In the genomic region with DNA sequence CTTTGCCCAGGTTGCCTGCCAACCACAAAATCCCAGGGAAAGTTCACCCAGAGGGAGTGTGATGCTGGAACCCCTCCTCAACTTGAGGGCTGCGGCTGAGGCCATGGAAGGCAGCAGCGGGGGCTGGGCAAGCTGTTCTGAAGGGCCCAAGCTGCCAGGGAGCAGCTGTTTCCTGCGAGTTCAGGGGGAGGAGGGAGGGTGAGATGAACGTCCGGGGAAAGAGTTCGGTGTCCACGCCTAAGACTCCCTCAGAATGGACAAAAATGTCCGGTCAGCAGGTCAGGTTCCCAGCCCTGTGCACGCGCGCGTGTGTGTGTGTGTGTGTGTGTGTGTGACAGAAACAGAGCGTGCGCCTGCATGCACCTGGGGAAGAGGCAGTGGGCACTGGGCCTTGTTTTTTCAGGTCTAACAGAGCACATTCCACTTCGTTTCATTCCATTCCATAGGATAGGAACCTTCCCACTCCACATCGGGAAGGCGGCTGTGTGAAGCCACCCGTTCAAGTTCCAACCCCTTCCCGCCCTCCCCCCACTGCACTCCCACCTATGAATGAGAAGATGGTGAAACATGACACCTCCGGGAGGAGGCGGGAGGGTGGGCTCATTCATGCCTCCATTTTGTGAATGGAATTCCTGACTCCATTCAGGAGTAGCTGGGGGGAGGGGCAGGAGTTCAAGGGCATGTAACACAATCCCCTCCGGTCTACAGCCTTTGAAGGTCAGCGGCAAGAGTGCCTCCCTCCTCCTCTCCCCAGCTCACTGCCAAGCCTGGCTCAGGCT, we compare ENCODE assay signal across 8 cellular contexts. TPM values are rescaled to one million over a fixed set of nuclear protein-coding genes. Genes with fewer than 3 reads are reported as not detected.
DNase-seq lines count a peak whose midpoint lies in the region; ATAC-seq, FAIRE-seq and TF ChIP-seq lines count a peak whose summit lies in the region.

No MANE protein-coding gene starts in this region.

- H3K9me3 Mint-ChIP-seq in astrocyte (ENCODE audit: unreplicated experiment), result no peaks in the 10 kb centered on the region

- no peak for FAIRE-seq in astrocyte (lab: Jason Lieb, UNC)

- H3K27me3 ChIP-seq in AG04450 (ENCODE audit: control insufficient read depth, insufficient read depth, low read length) (no peaks in the 10 kb centered on the region), astrocyte (ENCODE audit: insufficient read depth, low read length) (no peaks in the 10 kb centered on the region), thoracic aorta (replicated peaks; ENCODE audit: insufficient read depth) (no peaks in the 10 kb centered on the region)

- H3K4me1 ChIP-seq in astrocyte (ENCODE audit: insufficient read depth, low read length), result peaks cover 20% of the 10 kb centered on the region
- H3K4me1 ChIP-seq in thoracic aorta (ENCODE audit: control insufficient read depth in 1 of 2, low read depth in 2 of 2), result peaks cover 4 to 16% of the 10 kb centered on the region in 2 donors

- peak overlapping the region; percentile 83 for H2AFZ ChIP-seq in astrocyte (ENCODE audit: low read depth, low read length)

- H4K20me1 ChIP-seq in astrocyte (ENCODE audit: insufficient read depth, low read length), result peaks cover 1% of the 10 kb centered on the region

- H3K27ac Mint-ChIP-seq in astrocyte (ENCODE audit: unreplicated experiment), result peak overlapping the region; percentile 89

- peaks cover 4% of the 10 kb centered on the region for H3K36me3 ChIP-seq in astrocyte (ENCODE audit: insufficient read depth, low read length)
- H3K36me3 ChIP-seq in thoracic aorta, result peaks cover 2% of the 10 kb centered on the region

- peak overlapping the region; percentile 87 for H3K4me2 ChIP-seq in astrocyte (ENCODE audit: low read length)

- H3K4me1 Mint-ChIP-seq in astrocyte (ENCODE audit: low read depth, unreplicated experiment), result peaks cover 31% of the 10 kb centered on the region

- POLR2A ChIA-PET in AG04450 (lab: Yijun Ruan, JAX), result interaction anchor here (0.6 to 2.1 kb wide), 9 partner anchors 10 to 1756 kb away, joined by 3 to 18 read pairs (median 4); partner anchors contain the start of gene ETV4

- no peaks in the 10 kb centered on the region for H3K27me3 Mint-ChIP-seq in astrocyte (ENCODE audit: low read depth, unreplicated experiment)

- H3K9ac ChIP-seq in astrocyte (ENCODE audit: low read length), result peak overlapping the region; percentile 69

- DNase-seq in AG04450 (ENCODE audit: low read depth, low spot score), result peak; percentile 90
- DNase-seq in NCI-H128 (lab: John Stamatoyannopoulos, UW; ENCODE audit: unreplicated experiment), result peak; percentile 49
- DNase-seq in astrocyte (ENCODE audit: low read depth), result peak; percentile 91
- DNase-seq in iPS-NIHi11 (ENCODE audit: low spot score), result peak; percentile 93
- no peak for DNase-seq in thoracic aorta (ENCODE audit: low spot score)
- DNase-seq in SIG-M5 (lab: John Stamatoyannopoulos, UW), result no peak
- no peak for DNase-seq in GM20000 (ENCODE audit: low spot score)
- DNase-seq in germinal center (ENCODE audit: low spot score), result no peak

- TF ChIP-seq CTCF in AG04450 (IDR thresholded peaks at IDR 0.05; ENCODE audit: low read depth, low read length) (no peak), astrocyte (IDR thresholded peaks at IDR 0.05; ENCODE audit: insufficient read depth, low read depth, low read length) (no peak), thoracic aorta (IDR thresholded peaks at IDR 0.05) (no peak), GM20000 (IDR thresholded peaks at IDR 0.05; ENCODE audit: extremely low read depth, missing control alignments) (no peak)

- peaks cover 5% of the 10 kb centered on the region for H3K36me3 Mint-ChIP-seq in astrocyte (ENCODE audit: low read depth, unreplicated experiment)

- ATAC-seq in thoracic aorta (ENCODE audit: insufficient number of reproducible peaks, low FRiP score, low read depth), result peak; percentile 57

- peak overlapping the region; percentile 48 for H3K4me3 ChIP-seq in AG04450 (ENCODE audit: low read depth, low read length)
- H3K4me3 ChIP-seq in astrocyte (ENCODE audit: insufficient read depth, low read depth, low read length), result peak overlapping the region; percentile 45
- H3K4me3 ChIP-seq in thoracic aorta, result peak overlapping the region; percentile 40

- H3K4me3 Mint-ChIP-seq in astrocyte (ENCODE audit: unreplicated experiment), result peak overlapping the region; percentile 66

- CTCF ChIA-PET in AG04450 (lab: Charles Lee), result interaction anchor here (0.7 to 1.5 kb wide), 4 partner anchors 11 to 236 kb away, joined by 3 to 5 read pairs (median 4); no protein-coding TSS in a partner anchor

- no peaks in the 10 kb centered on the region for H3K9me3 ChIP-seq in AG04450 (ENCODE audit: control insufficient read depth, insufficient read depth, low read length)
- no peaks in the 10 kb centered on the region for H3K9me3 ChIP-seq in astrocyte (ENCODE audit: insufficient read depth, low read depth, low read length)
- H3K9me3 ChIP-seq in thoracic aorta, result no peaks in the 10 kb centered on the region

- H3K27ac ChIP-seq in AG04450 (ENCODE audit: low read depth, low read length) (peak overlapping the region; percentile 94), astrocyte (ENCODE audit: low read depth, low read length) (peak overlapping the region; percentile 74), thoracic aorta (peak overlapping the region; percentile 36 to 56)

- no peaks in the 10 kb centered on the region for H3K79me2 ChIP-seq in astrocyte (ENCODE audit: insufficient read depth, low read length)

RNA-seq across cellular contexts. Expression of gene ETV4, which starts 15.6 kb away (rescaled TPM):
- polyA plus RNA-seq in AG04450 (2011; rRNA removed), result 6.7 and 8.0 TPM in 2 replicates
- polyA minus RNA-seq in AG04450 (2011; rRNA and poly(A)+ RNA removed), result 5.9 and 9.5 TPM in 2 replicates
- total RNA-seq in astrocyte (10.6 and 11.4 TPM in 2 replicates), thoracic aorta (1 to 10 TPM; 1.2 to 1.5 TPM)

RNA-seq across cellular contexts. Expression of gene DHX8, which starts 46.7 kb away (rescaled TPM):
- polyA plus RNA-seq in AG04450 (2011; rRNA removed), result 46.0 and 47.3 TPM in 2 replicates
- polyA minus RNA-seq in AG04450 (2011; rRNA and poly(A)+ RNA removed), result 67.3 and 71.7 TPM in 2 replicates
- total RNA-seq in astrocyte (48.5 and 61.1 TPM in 2 replicates), thoracic aorta (10 to 100 TPM; 37.2 to 43.6 TPM)

Comparison
In these comparisons a context has a peak if more than half of its experiments do, and no peak if none do; other contexts are left out.
1. DNase-seq: peak in AG04450 (single experiment), NCI-H128 (single experiment), astrocyte (single experiment) and iPS-NIHi11 (single experiment); none in thoracic aorta (single experiment), SIG-M5 (single experiment), GM20000 (single experiment) and germinal center (single experiment).
2. Peak in every context shown above with its lines, with median percentiles within 50 percentile points of each other: H3K27ac ChIP-seq and H3K4me3 ChIP-seq.